In the genomic region with DNA sequence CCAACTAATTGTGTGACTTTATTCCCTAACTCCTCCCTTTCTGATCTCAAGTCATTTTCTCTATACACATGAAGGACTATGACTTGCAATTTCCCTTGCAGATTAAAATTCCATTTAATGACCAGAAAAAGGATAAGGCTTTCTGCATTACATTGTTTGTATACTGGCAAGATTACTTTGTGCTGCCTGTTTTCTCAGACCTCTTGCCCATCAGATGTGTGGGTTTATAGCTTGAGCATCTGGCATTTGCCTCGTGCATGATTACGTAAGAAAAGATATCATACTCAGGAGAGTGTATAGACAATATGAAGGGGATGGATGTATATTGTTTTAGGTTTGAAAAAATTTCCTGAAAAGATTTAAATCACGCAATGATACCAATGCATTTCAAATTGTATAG, we compare ENCODE assay signal across 21 cellular contexts.
DNase-seq lines count a peak whose midpoint lies in the region; ATAC-seq and TF ChIP-seq lines count a peak whose summit lies in the region.
"Had no signal": no experiment of that assay in that cellular context is flagged by ENCODE, and none has a peak within 500 bp of the region (broad histone marks: within the 10 kb centered on the region; RNA-seq: fewer than 3 reads in every experiment).

No MANE protein-coding gene starts in this region.

- H3K9me1 ChIP-seq in IMR-90 (ENCODE audit: insufficient read depth, low read length): no peaks in the 10 kb centered on the region

- H3K4me2 ChIP-seq in IMR-90 (ENCODE audit: low read depth, low read length): no peak overlapping the region
- H3K4me2 ChIP-seq: BLaER1 treated with 17β-estradiol and CSF1 and Interleukin-3, amounts not matched to agents 10 nM and 100 nM had no signal

- ATAC-seq in IMR-90 (ENCODE audit: low read depth): no peak
- no peak for ATAC-seq in gastroesophageal sphincter
- no peak for ATAC-seq in HG03175 (IDR thresholded peaks at IDR 0.05; ENCODE audit: unreplicated experiment)
- ATAC-seq: HCT116 had no signal

- no peak overlapping the region for H3K4me3 ChIP-seq in IMR-90 (ENCODE audit: insufficient read depth, low read depth, low read length)
- H3K4me3 ChIP-seq in gastroesophageal sphincter: no peak overlapping the region
- H3K4me3 ChIP-seq: BLaER1 treated with 17β-estradiol and CSF1 and Interleukin-3, amounts not matched to agents 10 nM and 100 nM had no signal

- H3K27ac ChIP-seq in IMR-90 (ENCODE audit: insufficient read depth, low read length): no peak overlapping the region
- H3K27ac ChIP-seq in gastroesophageal sphincter: no peak overlapping the region
- H3K27ac ChIP-seq: 22Rv1; BLaER1 treated with 17β-estradiol and CSF1 and Interleukin-3, amounts not matched to agents 10 nM and 100 nM had no signal

- no peaks in the 10 kb centered on the region for H3K27me3 ChIP-seq in IMR-90 (ENCODE audit: control insufficient read depth, insufficient read depth, low read length)
- no peaks in the 10 kb centered on the region for H3K27me3 ChIP-seq in gastroesophageal sphincter
- H3K27me3 ChIP-seq: BE2C; BLaER1 treated with 17β-estradiol and CSF1 and Interleukin-3, amounts not matched to agents 10 nM and 100 nM had no signal

- no peak overlapping the region for H2AK5ac ChIP-seq in IMR-90 (ENCODE audit: low read depth, low read length)

- CTCF ChIA-PET in IMR-90 (lab: Yijun Ruan, JAX): no interaction called here

- POLR2A ChIA-PET in IMR-90 (lab: Charles Lee; ENCODE audit: unreplicated experiment): no interaction called here

- H4K5ac ChIP-seq in IMR-90 (ENCODE audit: low read depth, low read length): no peak overlapping the region

- H2BK120ac ChIP-seq in IMR-90 (ENCODE audit: low read depth, low read length): no peak overlapping the region

- H3K56ac ChIP-seq in IMR-90 (ENCODE audit: extremely low read depth, insufficient read depth, low read length): no peak overlapping the region

- WGBS in IMR-90 (ENCODE audit: extremely low coverage in 2 of 2, insufficient read length in 1 of 2), 2 experiments: no CpG with 5 or more reads among the region's 3 CpGs
- 87 to 100% methylated on average over 3 of the region's 3 CpGs for WGBS in gastroesophageal sphincter (ENCODE audit: low coverage in 1 of 2), 2 donors

- dilution Hi-C loops in IMR-90 (cut with HindIII; ENCODE audit: low sequenced_read_pairs, unreplicated experiment): no loop called here

- TF ChIP-seq CTCF in IMR-90 (conservative IDR thresholded peaks at IDR 0.05; ENCODE audit: low read depth, low read length): no peak
- TF ChIP-seq CTCF in gastroesophageal sphincter (IDR thresholded peaks at IDR 0.05): no peak

- H2BK5ac ChIP-seq in IMR-90 (ENCODE audit: low read depth, low read length, poor library complexity, severe bottlenecking): no peak overlapping the region

- no peak overlapping the region for H3K18ac ChIP-seq in IMR-90 (ENCODE audit: low read depth, low read length)

- H3K9me3 ChIP-seq in IMR-90 (ENCODE audit: control insufficient read depth, insufficient read depth, low read length): no peaks in the 10 kb centered on the region
- no peaks in the 10 kb centered on the region for H3K9me3 ChIP-seq in gastroesophageal sphincter
- H3K9me3 ChIP-seq: BE2C had no signal

- H4K91ac ChIP-seq in IMR-90 (ENCODE audit: insufficient read depth, low read depth, low read length): no peak overlapping the region

- H2BK20ac ChIP-seq in IMR-90 (ENCODE audit: low read depth, low read length): no peak overlapping the region

- no peak overlapping the region for H3K14ac ChIP-seq in IMR-90 (replicated peaks; ENCODE audit: low read depth, low read length)

- H2AFZ ChIP-seq in IMR-90 (replicated peaks; ENCODE audit: low read length, poor library complexity): no peak overlapping the region

- in situ Hi-C loops in IMR-90 (cut with MboI; ENCODE audit: low sequenced_read_pairs): no loop called here

- H2AK9ac ChIP-seq in IMR-90 (replicated peaks; ENCODE audit: low read depth, low read length, poor library complexity): no peak overlapping the region

- no peak for TF ChIP-seq POLR2A in IMR-90 (IDR thresholded peaks at IDR 0.05; ENCODE audit: low read depth, low read length)
- TF ChIP-seq POLR2A in gastroesophageal sphincter (IDR thresholded peaks at IDR 0.05): no peak

- H4K20me1 ChIP-seq in IMR-90 (ENCODE audit: insufficient read depth, low read length): no peaks in the 10 kb centered on the region
- H4K20me1 ChIP-seq: BLaER1 treated with 17β-estradiol and CSF1 and Interleukin-3, amounts not matched to agents 10 nM and 100 nM had no signal

- H3K4me1 ChIP-seq in IMR-90 (ENCODE audit: control insufficient read depth, insufficient read depth, low read length) (no peaks in the 10 kb centered on the region), gastroesophageal sphincter (no peaks in the 10 kb centered on the region)
- H3K4me1 ChIP-seq: BE2C had no signal

- no peaks in the 10 kb centered on the region for H3K79me1 ChIP-seq in IMR-90 (ENCODE audit: low read depth in 1 of 2, low read length in 2 of 2)

- H3K9ac ChIP-seq in IMR-90 (ENCODE audit: low read depth, low read length): no peak overlapping the region
- H3K9ac ChIP-seq: BLaER1 treated with 17β-estradiol and CSF1 and Interleukin-3, amounts not matched to agents 10 nM and 100 nM had no signal

- no TSS peak for BruUV-seq in IMR-90 (replicated peaks; lab: Mats Ljungman, UMichigan)

- intact Hi-C loops in IMR-90 (cut with micrococcal nuclease): no loop called here

- H3K4ac ChIP-seq in IMR-90 (ENCODE audit: low read depth, low read length): no peak overlapping the region

- DNase-seq in NCI-H2171 treated with DMSO at 0.1 percent for 48 hours (lab: John Stamatoyannopoulos, UW) (peak; percentile 28), NCI-H2171 (lab: John Stamatoyannopoulos, UW) (no peak), IMR-90 (no peak), amniotic epithelial cell (ENCODE audit: low read depth) (peak; percentile 57), iris pigment epithelial cell (ENCODE audit: low read depth) (peak; percentile 2)
- no peak for DNase-seq in activated naive CD4-positive, alpha-beta T cell treated with anti-CD3 and anti-CD28 coated beads, Interleukin-2, amount 50 U/mL, for 16 hours
- DNase-seq: AML-193; BE2C; CD4-positive, alpha-beta T cell; CD8-positive, alpha-beta memory T cell; DMS 273 treated with DMSO at 0.1 percent for 48 hours; DMS79; EL; GDM1; GOT3; H9 had no signal

- no peaks in the 10 kb centered on the region for H3K36me3 ChIP-seq in IMR-90 (ENCODE audit: control insufficient read depth, insufficient read depth, low read length)
- no peaks in the 10 kb centered on the region for H3K36me3 ChIP-seq in gastroesophageal sphincter
- H3K36me3 ChIP-seq: BE2C; BLaER1 treated with 17β-estradiol and CSF1 and Interleukin-3, amounts not matched to agents 10 nM and 100 nM had no signal

- no peak overlapping the region for H4K8ac ChIP-seq in IMR-90 (ENCODE audit: low read depth in 2 of 2, low read length in 2 of 2)

- H3K23ac ChIP-seq in IMR-90 (ENCODE audit: low read depth, low read length): no peak overlapping the region

- H2BK15ac ChIP-seq in IMR-90 (ENCODE audit: low read depth, low read length): no peak overlapping the region

- TF ChIP-seq EP300 in gastroesophageal sphincter (IDR thresholded peaks at IDR 0.05): no peak

- no peak for TF ChIP-seq RAD21 in IMR-90 (IDR thresholded peaks at IDR 0.05; ENCODE audit: low read length)

TF ChIP-seq in IMR-90, 13 proteins besides CTCF, POLR2A, EP300 and RAD21:
- TF ChIP-seq, protein P1, sequence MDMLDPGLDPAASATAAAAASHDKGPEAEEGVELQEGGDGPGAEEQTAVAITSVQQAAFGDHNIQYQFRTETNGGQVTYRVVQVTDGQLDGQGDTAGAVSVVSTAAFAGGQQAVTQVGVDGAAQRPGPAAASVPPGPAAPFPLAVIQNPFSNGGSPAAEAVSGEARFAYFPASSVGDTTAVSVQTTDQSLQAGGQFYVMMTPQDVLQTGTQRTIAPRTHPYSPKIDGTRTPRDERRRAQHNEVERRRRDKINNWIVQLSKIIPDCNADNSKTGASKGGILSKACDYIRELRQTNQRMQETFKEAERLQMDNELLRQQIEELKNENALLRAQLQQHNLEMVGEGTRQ (IDR thresholded peaks at IDR 0.05; ENCODE audit: low read depth, low read length): no peak
- peak; percentile 36; the same call in 1 of the 2 replicates for TF ChIP-seq NFE2L2 (IDR thresholded peaks at IDR 0.05; ENCODE audit: low read depth, low read length)
- peak; percentile 48; the same call in 1 of the 2 replicates for TF ChIP-seq CEBPB (IDR thresholded peaks at IDR 0.05; ENCODE audit: low read depth, low read length)

Comparison
In these comparisons a context has a peak if more than half of its experiments do, and no peak if none do; other contexts are left out.
1. DNase-seq: peak in NCI-H2171 treated with DMSO at 0.1 percent for 48 hours (single experiment), amniotic epithelial cell (single experiment) and iris pigment epithelial cell (single experiment); none in NCI-H2171 (single experiment), IMR-90 (single experiment) and activated naive CD4-positive, alpha-beta T cell treated with anti-CD3 and anti-CD28 coated beads, Interleukin-2, amount 50 U/mL, for 16 hours (single experiment).